In the genomic region with DNA sequence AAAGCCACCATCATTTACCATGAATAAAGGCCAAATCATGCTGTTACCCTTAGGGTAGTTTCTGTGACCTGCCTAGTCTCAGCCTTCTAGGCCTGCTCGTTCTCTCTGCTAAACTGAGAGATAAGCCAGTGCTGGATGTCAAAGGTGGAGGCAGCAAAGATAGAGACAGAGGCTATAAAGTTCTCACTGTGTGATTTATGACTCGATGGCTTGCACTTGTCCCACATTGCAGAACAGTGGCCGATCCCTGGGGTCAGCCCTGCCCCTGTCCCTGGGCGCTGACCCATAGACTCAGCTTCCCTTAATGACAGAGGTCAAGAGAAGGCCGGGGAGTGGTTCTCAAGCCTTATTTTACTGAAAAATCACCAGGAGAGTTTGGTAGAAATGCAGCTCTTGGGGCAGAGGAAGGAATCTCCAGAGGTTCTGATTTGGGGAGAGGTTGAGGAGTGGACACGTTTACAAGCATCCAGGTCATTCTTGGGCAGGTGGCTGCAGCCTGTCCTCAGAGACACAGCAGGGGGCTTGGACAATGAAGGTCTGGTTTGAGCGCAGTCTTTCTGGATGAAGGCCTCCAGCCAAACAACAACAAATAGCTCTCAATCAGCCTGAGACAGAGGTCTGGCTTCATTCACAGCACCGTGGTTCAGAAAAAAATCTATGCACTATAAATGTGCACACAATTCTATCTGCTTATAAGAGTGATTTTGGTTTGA, we compare ENCODE assay signal across 13 cellular contexts.
"Had no signal": no experiment of that assay in that cellular context is flagged by ENCODE, and none has a peak within 500 bp of the region (broad histone marks: within the 10 kb centered on the region; RNA-seq: fewer than 3 reads in every experiment).

No MANE protein-coding gene starts in this region.

- H3K4me3 ChIP-seq: adrenal gland, esophagus muscularis mucosa, left ventricle myocardium inferior had no signal

- H3K36me3 Mint-ChIP-seq: stimulated activated memory B cell treated with anti-CD40 and anti-IgM and Interleukin-4, amounts not matched to agents 10 μg/mL and 1 μg/mL and 100 μg/mL, for 72 hours had no signal

- H3K9me3 ChIP-seq: adrenal gland, esophagus muscularis mucosa, left ventricle myocardium inferior had no signal

- H3K36me3 ChIP-seq: adrenal gland, brain microvascular endothelial cell, esophagus muscularis mucosa, left ventricle myocardium inferior had no signal

- H3K27ac ChIP-seq: adrenal gland, brain microvascular endothelial cell, esophagus muscularis mucosa, left ventricle myocardium inferior had no signal

- H3K27me3 ChIP-seq: adrenal gland, brain microvascular endothelial cell, esophagus muscularis mucosa had no signal

- H3K9me3 Mint-ChIP-seq: stimulated activated memory B cell treated with anti-CD40 and anti-IgM and Interleukin-4, amounts not matched to agents 10 μg/mL and 1 μg/mL and 100 μg/mL, for 72 hours had no signal

- H3K4me1 Mint-ChIP-seq: stimulated activated memory B cell treated with anti-CD40 and anti-IgM and Interleukin-4, amounts not matched to agents 10 μg/mL and 1 μg/mL and 100 μg/mL, for 72 hours had no signal

- H3K4me3 Mint-ChIP-seq: stimulated activated memory B cell treated with anti-CD40 and anti-IgM and Interleukin-4, amounts not matched to agents 10 μg/mL and 1 μg/mL and 100 μg/mL, for 72 hours had no signal

- H3K27ac Mint-ChIP-seq: stimulated activated memory B cell treated with anti-CD40 and anti-IgM and Interleukin-4, amounts not matched to agents 10 μg/mL and 1 μg/mL and 100 μg/mL, for 72 hours had no signal

- DNase-seq: activated CD4-positive, alpha-beta T cell treated with anti-CD3 and anti-CD28 coated beads, Interleukin-2, amount 50 U/mL, for 1 hour; activated CD4-positive, CD25-positive, alpha-beta regulatory T cell; activated naive CD4-positive, alpha-beta T cell treated with anti-CD3 and anti-CD28 coated beads, Interleukin-2, amount 50 U/mL, for 16 hours; activated T-cell treated with anti-CD3 and anti-CD28 coated beads, Interleukin-2, amount 50 U/mL, for 1 hour; adrenal gland; brain microvascular endothelial cell; foreskin fibroblast; left ventricle myocardium inferior; right cardiac atrium; substantia nigra; T-helper 2 cell had no signal
